Comparison of ENCODE assay signal across 1 cellular context in the genomic region with DNA sequence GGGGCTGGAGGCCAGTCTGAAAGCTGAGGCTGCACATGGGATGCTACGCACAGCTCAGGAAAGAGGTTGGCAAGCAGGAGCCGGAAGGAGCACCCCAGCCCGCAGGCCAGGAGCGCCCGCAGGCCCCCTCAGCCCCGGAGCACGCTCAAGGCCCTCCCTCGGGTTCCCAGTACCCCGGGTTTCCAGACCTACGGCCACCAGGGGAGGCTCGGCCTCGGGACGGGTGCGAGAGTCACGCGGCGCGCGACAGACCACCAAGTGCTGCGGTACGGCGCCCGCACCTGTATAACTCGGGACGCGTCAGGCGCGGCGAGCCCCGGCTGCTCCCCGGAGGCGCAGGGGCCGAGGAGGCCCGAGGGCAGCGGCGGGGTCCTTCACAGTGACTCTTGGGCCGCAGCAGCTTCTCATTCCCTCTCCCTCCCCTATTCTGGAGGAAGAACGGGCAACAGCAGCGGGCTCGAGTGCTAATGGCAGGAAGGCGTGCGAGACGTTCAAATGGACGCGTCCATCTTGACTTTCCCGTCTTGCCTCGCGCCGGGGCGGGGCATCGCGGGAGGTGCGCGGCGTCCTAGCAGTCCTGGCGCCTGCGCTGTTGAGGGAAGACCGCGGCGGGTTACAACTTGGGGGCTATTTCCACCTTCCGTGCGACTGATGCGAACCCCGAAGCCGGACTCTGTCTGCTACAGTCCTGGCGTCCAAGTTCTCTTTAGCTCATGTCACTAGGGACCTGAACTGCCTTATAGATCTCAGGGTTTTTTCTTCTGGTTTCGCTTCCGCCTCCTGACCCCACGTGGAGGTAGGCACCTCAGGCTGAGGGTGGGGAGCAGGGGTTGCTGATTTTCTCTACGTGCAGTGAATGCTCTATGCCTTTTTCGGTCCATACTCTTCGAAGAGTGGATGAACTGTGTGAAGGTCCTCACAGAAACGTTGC.
A peak's percentile ranks its signal among the peaks of the same experiment; 100 is the strongest.
TF ChIP-seq lines count a peak whose summit lies in the region.

A gene with protein sequence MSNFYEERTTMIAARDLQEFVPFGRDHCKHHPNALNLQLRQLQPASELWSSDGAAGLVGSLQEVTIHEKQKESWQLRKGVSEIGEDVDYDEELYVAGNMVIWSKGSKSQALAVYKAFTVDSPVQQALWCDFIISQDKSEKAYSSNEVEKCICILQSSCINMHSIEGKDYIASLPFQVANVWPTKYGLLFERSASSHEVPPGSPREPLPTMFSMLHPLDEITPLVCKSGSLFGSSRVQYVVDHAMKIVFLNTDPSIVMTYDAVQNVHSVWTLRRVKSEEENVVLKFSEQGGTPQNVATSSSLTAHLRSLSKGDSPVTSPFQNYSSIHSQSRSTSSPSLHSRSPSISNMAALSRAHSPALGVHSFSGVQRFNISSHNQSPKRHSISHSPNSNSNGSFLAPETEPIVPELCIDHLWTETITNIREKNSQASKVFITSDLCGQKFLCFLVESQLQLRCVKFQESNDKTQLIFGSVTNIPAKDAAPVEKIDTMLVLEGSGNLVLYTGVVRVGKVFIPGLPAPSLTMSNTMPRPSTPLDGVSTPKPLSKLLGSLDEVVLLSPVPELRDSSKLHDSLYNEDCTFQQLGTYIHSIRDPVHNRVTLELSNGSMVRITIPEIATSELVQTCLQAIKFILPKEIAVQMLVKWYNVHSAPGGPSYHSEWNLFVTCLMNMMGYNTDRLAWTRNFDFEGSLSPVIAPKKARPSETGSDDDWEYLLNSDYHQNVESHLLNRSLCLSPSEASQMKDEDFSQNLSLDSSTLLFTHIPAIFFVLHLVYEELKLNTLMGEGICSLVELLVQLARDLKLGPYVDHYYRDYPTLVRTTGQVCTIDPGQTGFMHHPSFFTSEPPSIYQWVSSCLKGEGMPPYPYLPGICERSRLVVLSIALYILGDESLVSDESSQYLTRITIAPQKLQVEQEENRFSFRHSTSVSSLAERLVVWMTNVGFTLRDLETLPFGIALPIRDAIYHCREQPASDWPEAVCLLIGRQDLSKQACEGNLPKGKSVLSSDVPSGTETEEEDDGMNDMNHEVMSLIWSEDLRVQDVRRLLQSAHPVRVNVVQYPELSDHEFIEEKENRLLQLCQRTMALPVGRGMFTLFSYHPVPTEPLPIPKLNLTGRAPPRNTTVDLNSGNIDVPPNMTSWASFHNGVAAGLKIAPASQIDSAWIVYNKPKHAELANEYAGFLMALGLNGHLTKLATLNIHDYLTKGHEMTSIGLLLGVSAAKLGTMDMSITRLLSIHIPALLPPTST (N-terminal part only) (minus strand): TSS at position 533 of the 931 bp plus-strand sequence. CDS start 3,368 bp downstream, outside the sequence.

TF ChIP-seq in HepG2, 621 proteins besides CTCF, POLR2A, EP300 and RAD21 (continued from another document and continues in another):
- TF ChIP-seq, protein P1, sequence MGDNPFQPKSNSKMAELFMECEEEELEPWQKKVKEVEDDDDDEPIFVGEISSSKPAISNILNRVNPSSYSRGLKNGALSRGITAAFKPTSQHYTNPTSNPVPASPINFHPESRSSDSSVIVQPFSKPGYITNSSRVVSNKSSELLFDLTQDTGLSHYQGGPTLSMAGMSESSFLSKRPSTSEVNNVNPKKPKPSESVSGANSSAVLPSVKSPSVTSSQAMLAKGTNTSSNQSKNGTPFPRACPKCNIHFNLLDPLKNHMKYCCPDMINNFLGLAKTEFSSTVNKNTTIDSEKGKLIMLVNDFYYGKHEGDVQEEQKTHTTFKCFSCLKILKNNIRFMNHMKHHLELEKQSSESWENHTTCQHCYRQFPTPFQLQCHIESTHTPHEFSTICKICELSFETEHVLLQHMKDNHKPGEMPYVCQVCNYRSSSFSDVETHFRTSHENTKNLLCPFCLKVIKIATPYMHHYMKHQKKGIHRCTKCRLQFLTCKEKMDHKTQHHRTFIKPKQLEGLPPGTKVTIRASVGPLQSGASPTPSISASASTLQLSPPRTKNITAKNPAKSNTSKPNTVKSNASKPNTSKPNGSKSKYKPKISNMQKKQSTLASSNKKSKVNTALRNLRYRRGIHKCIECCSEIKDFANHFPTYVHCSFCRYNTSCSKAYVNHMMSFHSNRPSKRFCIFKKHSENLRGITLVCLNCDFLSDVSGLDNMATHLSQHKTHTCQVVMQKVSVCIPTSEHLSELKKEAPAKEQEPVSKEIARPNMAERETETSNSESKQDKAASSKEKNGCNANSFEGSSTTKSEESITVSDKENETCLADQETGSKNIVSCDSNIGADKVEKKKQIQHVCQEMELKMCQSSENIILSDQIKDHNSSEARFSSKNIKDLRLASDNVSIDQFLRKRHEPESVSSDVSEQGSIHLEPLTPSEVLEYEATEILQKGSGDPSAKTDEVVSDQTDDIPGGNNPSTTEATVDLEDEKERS (CRISPR knock-in tag; IDR thresholded peaks at IDR 0.05), result no peak; the same call in 1 of the 2 replicates
- TF ChIP-seq, protein P2, sequence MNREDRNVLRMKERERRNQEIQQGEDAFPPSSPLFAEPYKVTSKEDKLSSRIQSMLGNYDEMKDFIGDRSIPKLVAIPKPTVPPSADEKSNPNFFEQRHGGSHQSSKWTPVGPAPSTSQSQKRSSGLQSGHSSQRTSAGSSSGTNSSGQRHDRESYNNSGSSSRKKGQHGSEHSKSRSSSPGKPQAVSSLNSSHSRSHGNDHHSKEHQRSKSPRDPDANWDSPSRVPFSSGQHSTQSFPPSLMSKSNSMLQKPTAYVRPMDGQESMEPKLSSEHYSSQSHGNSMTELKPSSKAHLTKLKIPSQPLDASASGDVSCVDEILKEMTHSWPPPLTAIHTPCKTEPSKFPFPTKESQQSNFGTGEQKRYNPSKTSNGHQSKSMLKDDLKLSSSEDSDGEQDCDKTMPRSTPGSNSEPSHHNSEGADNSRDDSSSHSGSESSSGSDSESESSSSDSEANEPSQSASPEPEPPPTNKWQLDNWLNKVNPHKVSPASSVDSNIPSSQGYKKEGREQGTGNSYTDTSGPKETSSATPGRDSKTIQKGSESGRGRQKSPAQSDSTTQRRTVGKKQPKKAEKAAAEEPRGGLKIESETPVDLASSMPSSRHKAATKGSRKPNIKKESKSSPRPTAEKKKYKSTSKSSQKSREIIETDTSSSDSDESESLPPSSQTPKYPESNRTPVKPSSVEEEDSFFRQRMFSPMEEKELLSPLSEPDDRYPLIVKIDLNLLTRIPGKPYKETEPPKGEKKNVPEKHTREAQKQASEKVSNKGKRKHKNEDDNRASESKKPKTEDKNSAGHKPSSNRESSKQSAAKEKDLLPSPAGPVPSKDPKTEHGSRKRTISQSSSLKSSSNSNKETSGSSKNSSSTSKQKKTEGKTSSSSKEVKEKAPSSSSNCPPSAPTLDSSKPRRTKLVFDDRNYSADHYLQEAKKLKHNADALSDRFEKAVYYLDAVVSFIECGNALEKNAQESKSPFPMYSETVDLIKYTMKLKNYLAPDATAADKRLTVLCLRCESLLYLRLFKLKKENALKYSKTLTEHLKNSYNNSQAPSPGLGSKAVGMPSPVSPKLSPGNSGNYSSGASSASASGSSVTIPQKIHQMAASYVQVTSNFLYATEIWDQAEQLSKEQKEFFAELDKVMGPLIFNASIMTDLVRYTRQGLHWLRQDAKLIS (CRISPR knock-in tag; IDR thresholded peaks at IDR 0.05), result 0 out of 2 replicates have a peak, but pooled peaks have one; percentile 71
- TF ChIP-seq SMARCC2 (IDR thresholded peaks at IDR 0.05) (no peak), ZBTB7A (CRISPR knock-in tag; IDR thresholded peaks at IDR 0.05) (no peak; the same call in 1 of the 2 replicates), ZNF790 (CRISPR knock-in tag; IDR thresholded peaks at IDR 0.05; ENCODE audit: borderline replicate concordance) (peak; percentile 94), CCAR2 (optimal IDR thresholded peaks at IDR 0.05; ENCODE audit: low read depth, low read length) (peak; percentile 33), ZNF674 (CRISPR knock-in tag; IDR thresholded peaks at IDR 0.05; ENCODE audit: low read depth) (peak; percentile 92), ZNF720 (CRISPR knock-in tag; IDR thresholded peaks at IDR 0.05) (no peak), NFE2 (CRISPR knock-in tag; IDR thresholded peaks at IDR 0.05) (0 out of 2 replicates have a peak, but pooled peaks have one; percentile 3), ARNT (IDR thresholded peaks at IDR 0.05) (no peak), ZNF138 (CRISPR knock-in tag; IDR thresholded peaks at IDR 0.05; ENCODE audit: low read depth) (peak; percentile 99), NR2F1 (CRISPR knock-in tag; IDR thresholded peaks at IDR 0.05) (no peak), AHR (CRISPR knock-in tag; IDR thresholded peaks at IDR 0.05) (peak; percentile 82), ZNF75D (CRISPR knock-in tag; IDR thresholded peaks at IDR 0.05; ENCODE audit: borderline replicate concordance) (no peak), CBX1 (IDR thresholded peaks at IDR 0.05; ENCODE audit: low read depth) (peak; percentile 69), FOXM1 (CRISPR knock-in tag; IDR thresholded peaks at IDR 0.05) (no peak), ZFP37 (CRISPR knock-in tag; IDR thresholded peaks at IDR 0.05; ENCODE audit: borderline replicate concordance) (no peak), ZNF776 (CRISPR knock-in tag; IDR thresholded peaks at IDR 0.05) (no peak; the same call in 1 of the 2 replicates), ATAD3A (CRISPR knock-in tag; IDR thresholded peaks at IDR 0.05) (no peak)
- TF ChIP-seq, protein P3, sequence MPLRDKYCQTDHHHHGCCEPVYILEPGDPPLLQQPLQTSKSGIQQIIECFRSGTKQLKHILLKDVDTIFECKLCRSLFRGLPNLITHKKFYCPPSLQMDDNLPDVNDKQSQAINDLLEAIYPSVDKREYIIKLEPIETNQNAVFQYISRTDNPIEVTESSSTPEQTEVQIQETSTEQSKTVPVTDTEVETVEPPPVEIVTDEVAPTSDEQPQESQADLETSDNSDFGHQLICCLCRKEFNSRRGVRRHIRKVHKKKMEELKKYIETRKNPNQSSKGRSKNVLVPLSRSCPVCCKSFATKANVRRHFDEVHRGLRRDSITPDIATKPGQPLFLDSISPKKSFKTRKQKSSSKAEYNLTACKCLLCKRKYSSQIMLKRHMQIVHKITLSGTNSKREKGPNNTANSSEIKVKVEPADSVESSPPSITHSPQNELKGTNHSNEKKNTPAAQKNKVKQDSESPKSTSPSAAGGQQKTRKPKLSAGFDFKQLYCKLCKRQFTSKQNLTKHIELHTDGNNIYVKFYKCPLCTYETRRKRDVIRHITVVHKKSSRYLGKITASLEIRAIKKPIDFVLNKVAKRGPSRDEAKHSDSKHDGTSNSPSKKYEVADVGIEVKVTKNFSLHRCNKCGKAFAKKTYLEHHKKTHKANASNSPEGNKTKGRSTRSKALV (CRISPR knock-in tag; IDR thresholded peaks at IDR 0.05), result peak; percentile 80
- TF ChIP-seq, protein P4, sequence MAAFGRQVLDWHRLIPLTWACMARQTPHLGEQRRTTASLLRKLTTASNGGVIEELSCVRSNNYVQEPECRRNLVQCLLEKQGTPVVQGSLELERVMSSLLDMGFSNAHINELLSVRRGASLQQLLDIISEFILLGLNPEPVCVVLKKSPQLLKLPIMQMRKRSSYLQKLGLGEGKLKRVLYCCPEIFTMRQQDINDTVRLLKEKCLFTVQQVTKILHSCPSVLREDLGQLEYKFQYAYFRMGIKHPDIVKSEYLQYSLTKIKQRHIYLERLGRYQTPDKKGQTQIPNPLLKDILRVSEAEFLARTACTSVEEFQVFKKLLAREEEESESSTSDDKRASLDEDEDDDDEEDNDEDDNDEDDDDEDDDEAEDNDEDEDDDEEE (CRISPR knock-in tag; IDR thresholded peaks at IDR 0.05), result no peak; the same call in 1 of the 2 replicates
- TF ChIP-seq, protein P5, sequence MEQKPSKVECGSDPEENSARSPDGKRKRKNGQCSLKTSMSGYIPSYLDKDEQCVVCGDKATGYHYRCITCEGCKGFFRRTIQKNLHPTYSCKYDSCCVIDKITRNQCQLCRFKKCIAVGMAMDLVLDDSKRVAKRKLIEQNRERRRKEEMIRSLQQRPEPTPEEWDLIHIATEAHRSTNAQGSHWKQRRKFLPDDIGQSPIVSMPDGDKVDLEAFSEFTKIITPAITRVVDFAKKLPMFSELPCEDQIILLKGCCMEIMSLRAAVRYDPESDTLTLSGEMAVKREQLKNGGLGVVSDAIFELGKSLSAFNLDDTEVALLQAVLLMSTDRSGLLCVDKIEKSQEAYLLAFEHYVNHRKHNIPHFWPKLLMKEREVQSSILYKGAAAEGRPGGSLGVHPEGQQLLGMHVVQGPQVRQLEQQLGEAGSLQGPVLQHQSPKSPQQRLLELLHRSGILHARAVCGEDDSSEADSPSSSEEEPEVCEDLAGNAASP (CRISPR knock-in tag; IDR thresholded peaks at IDR 0.05; ENCODE audit: borderline replicate concordance), result peak; percentile 24; the same call in 1 of the 2 replicates
- TF ChIP-seq, protein P6, sequence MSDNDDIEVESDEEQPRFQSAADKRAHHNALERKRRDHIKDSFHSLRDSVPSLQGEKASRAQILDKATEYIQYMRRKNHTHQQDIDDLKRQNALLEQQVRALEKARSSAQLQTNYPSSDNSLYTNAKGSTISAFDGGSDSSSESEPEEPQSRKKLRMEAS (IDR thresholded peaks at IDR 0.05), result peak; percentile 94
- TF ChIP-seq, protein P7, sequence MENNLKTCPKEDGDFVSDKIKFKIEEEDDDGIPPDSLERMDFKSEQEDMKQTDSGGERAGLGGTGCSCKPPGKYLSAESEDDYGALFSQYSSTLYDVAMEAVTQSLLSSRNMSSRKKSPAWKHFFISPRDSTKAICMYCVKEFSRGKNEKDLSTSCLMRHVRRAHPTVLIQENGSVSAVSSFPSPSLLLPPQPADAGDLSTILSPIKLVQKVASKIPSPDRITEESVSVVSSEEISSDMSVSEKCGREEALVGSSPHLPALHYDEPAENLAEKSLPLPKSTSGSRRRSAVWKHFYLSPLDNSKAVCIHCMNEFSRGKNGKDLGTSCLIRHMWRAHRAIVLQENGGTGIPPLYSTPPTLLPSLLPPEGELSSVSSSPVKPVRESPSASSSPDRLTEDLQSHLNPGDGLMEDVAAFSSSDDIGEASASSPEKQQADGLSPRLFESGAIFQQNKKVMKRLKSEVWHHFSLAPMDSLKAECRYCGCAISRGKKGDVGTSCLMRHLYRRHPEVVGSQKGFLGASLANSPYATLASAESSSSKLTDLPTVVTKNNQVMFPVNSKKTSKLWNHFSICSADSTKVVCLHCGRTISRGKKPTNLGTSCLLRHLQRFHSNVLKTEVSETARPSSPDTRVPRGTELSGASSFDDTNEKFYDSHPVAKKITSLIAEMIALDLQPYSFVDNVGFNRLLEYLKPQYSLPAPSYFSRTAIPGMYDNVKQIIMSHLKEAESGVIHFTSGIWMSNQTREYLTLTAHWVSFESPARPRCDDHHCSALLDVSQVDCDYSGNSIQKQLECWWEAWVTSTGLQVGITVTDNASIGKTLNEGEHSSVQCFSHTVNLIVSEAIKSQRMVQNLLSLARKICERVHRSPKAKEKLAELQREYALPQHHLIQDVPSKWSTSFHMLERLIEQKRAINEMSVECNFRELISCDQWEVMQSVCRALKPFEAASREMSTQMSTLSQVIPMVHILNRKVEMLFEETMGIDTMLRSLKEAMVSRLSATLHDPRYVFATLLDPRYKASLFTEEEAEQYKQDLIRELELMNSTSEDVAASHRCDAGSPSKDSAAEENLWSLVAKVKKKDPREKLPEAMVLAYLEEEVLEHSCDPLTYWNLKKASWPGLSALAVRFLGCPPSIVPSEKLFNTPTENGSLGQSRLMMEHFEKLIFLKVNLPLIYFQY (CRISPR knock-in tag; IDR thresholded peaks at IDR 0.05; ENCODE audit: borderline replicate concordance), result peak; percentile 26; the same call in 1 of the 2 replicates
- TF ChIP-seq, protein P8, sequence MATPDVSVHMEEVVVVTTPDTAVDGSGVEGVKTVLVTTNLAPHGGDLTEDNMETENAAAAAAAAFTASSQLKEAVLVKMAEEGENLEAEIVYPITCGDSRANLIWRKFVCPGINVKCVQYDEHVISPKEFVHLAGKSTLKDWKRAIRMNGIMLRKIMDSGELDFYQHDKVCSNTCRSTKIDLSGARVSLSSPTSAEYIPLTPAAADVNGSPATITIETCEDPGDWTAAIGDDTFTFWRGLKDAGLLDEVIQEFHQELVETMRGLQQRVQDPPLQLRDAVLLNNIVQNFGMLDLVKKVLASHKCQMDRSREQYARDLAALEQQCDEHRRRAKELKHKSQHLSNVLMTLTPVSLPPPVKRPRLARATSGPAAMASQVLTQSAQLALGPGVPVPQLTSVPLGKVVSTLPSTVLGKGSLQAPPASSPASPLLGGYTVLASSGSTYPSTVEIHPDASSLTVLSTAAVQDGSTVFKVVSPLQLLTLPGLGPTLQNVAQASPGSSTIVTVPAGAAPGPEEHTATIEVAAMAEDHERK (CRISPR knock-in tag; IDR thresholded peaks at IDR 0.05; ENCODE audit: low read depth), result peak; percentile 61
